19 cellular contexts compared by ENCODE assay signal in the genomic region with DNA sequence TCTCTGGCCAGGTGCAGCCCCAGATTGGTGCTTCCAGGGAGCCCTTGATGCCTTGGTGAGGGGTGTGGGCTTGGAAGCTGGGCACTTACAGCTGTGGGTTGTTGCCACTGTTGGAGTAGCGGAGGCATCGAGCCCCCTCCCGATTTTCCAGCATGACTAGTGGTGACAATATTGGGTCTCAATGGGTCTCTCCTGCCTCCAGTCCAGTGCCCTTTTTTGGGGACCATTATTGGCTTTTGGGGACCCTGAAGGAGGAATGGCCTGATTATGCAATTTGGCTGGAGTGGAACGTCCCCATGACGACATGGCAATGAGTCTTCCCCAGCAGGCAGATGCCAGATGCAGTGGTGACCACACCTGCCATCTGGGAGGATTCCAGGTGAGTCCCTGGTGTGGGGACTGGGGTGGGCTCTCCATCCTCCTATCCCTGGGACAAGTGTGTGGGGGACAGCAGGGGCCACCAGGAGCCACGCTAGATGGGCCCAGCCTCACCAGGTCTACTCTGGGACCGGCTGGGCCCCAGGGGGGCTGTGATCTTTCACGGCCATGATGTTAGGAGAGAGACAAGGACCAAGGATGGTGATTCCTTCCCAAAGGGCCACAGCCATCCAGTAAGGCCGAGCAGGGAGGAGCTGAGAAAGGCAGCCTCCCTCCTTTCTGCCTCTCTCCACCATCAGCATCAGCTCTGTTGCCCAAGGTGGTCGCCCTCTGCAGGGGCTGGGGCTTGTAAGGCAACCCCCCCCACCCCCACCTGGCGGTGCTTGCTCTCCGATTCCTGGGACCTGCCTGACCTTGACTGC.
DNase-seq lines count a peak whose midpoint lies in the region; ATAC-seq and TF ChIP-seq lines count a peak whose summit lies in the region.
"Had no signal": no experiment of that assay in that cellular context is flagged by ENCODE, and none has a peak within 500 bp of the region (broad histone marks: within the 10 kb centered on the region; RNA-seq: fewer than 3 reads in every experiment).

No MANE protein-coding gene starts in this region.

- no peaks in the 10 kb centered on the region for H3K9me2 ChIP-seq in MM.1S (replicated peaks; ENCODE audit: insufficient read depth, low read length)

- H3K36me3 ChIP-seq in MM.1S (replicated peaks; ENCODE audit: insufficient read depth, low read length): no peaks in the 10 kb centered on the region
- H3K36me3 ChIP-seq: HAP-1 had no signal

- no peak overlapping the region for H3K4me2 ChIP-seq in MM.1S (ENCODE audit: low read depth, low read length)
- H3K4me2 ChIP-seq: PC-9 had no signal

- H3K4me1 Mint-ChIP-seq in type B pancreatic cell (ENCODE audit: unreplicated experiment): no peaks in the 10 kb centered on the region
- H3K4me1 Mint-ChIP-seq: T-cell had no signal

- no peaks in the 10 kb centered on the region for H3F3A ChIP-seq in MM.1S (ENCODE audit: insufficient read depth, low read length)

- no peaks in the 10 kb centered on the region for H3K9me3 Mint-ChIP-seq in type B pancreatic cell
- H3K9me3 Mint-ChIP-seq: stimulated activated effector memory CD8-positive, alpha-beta T cell treated with anti-CD3 and anti-CD28 coated beads, Interleukin-12 subunit alpha, Interleukin-12 subunit beta, amount 100 ng/mL, for 72 hours; T-cell had no signal

- H3K4me3 ChIP-seq in MM.1S (ENCODE audit: low read length) (no peak overlapping the region), iPS-18c (ENCODE audit: insufficient read depth, low read depth, low read length) (peak overlapping the region; percentile 31; the same call in 1 of the 2 replicates)
- H3K4me3 ChIP-seq: HAP-1, PC-9, psoas muscle had no signal

- no peak overlapping the region for H3K27ac ChIP-seq in MM.1S (ENCODE audit: low read length)
- H3K27ac ChIP-seq: PC-9, psoas muscle had no signal

- no peaks in the 10 kb centered on the region for H3K4me1 ChIP-seq in MM.1S (ENCODE audit: low read length)
- H3K4me1 ChIP-seq: HAP-1, psoas muscle had no signal

- no peaks in the 10 kb centered on the region for H3K36me3 Mint-ChIP-seq in type B pancreatic cell
- H3K36me3 Mint-ChIP-seq: stimulated activated effector memory CD8-positive, alpha-beta T cell treated with anti-CD3 and anti-CD28 coated beads, Interleukin-12 subunit alpha, Interleukin-12 subunit beta, amount 100 ng/mL, for 72 hours; T-cell had no signal

- TF ChIP-seq CTCF in MM.1S (IDR thresholded peaks at IDR 0.05; ENCODE audit: low read length): no peak
- TF ChIP-seq CTCF in type B pancreatic cell (conservative IDR thresholded peaks at IDR 0.05): no peak

- H4K20me1 ChIP-seq in MM.1S (ENCODE audit: insufficient read depth, low read length): no peaks in the 10 kb centered on the region

- H2AFZ ChIP-seq in MM.1S (ENCODE audit: low read length): no peak overlapping the region
- H2AFZ ChIP-seq: PC-9 had no signal

- no peak for ATAC-seq in GM19395 (IDR thresholded peaks at IDR 0.05; ENCODE audit: unreplicated experiment)
- ATAC-seq: psoas muscle; stimulated activated effector memory CD8-positive, alpha-beta T cell treated with anti-CD3 and anti-CD28 coated beads, Interleukin-12 subunit alpha, Interleukin-12 subunit beta, amount 100 ng/mL, for 72 hours; T-cell had no signal

- peak; percentile 62 for DNase-seq in activated effector memory CD4-positive, alpha-beta T cell treated with anti-CD3 and anti-CD28 coated beads, Interleukin-2, amount 50 U/mL, for 16 hours
- DNase-seq in activated effector memory CD4-positive, alpha-beta T cell treated with Interleukin-2 at 50 U/mL for 16 hours: no peak
- DNase-seq in MM.1S (peak; percentile 6), type B pancreatic cell (ENCODE audit: extremely low spot score, unreplicated experiment) (peak; percentile 78), NCI-H2029 (lab: John Stamatoyannopoulos, UW) (no peak), T1000 (lab: John Stamatoyannopoulos, UW) (no peak)
- DNase-seq: ACHN; activated CD4-positive, CD25-positive, alpha-beta regulatory T cell; activated T-cell treated with anti-CD3 and anti-CD28 coated beads for 4 hours; KBM-7; NCI-H146; NCI-H526 had no signal

- no peak overlapping the region for H3K9ac ChIP-seq in MM.1S (ENCODE audit: low read length)

- H3K27ac Mint-ChIP-seq in type B pancreatic cell: no peak overlapping the region
- H3K27ac Mint-ChIP-seq: stimulated activated effector memory CD8-positive, alpha-beta T cell treated with anti-CD3 and anti-CD28 coated beads, Interleukin-12 subunit alpha, Interleukin-12 subunit beta, amount 100 ng/mL, for 72 hours; T-cell had no signal

- no peaks in the 10 kb centered on the region for H3K9me3 ChIP-seq in MM.1S (replicated peaks; ENCODE audit: insufficient read depth, low read length)
- peaks cover 82% of the 10 kb centered on the region for H3K9me3 ChIP-seq in iPS-18c (ENCODE audit: control insufficient read depth, insufficient read depth, low read length)
- H3K9me3 ChIP-seq: psoas muscle had no signal

- H3K27me3 Mint-ChIP-seq in type B pancreatic cell: no peaks in the 10 kb centered on the region

- no peaks in the 10 kb centered on the region for H3K27me3 ChIP-seq in MM.1S (replicated peaks; ENCODE audit: insufficient read depth, low read length)

- H3K4me3 Mint-ChIP-seq in type B pancreatic cell: no peak overlapping the region
- H3K4me3 Mint-ChIP-seq: stimulated activated effector memory CD8-positive, alpha-beta T cell treated with anti-CD3 and anti-CD28 coated beads, Interleukin-12 subunit alpha, Interleukin-12 subunit beta, amount 100 ng/mL, for 72 hours; T-cell had no signal

- no peaks in the 10 kb centered on the region for H3K79me2 ChIP-seq in MM.1S (ENCODE audit: low read length)

Comparison
In these comparisons a context has a peak if more than half of its experiments do, and no peak if none do; other contexts are left out.
1. DNase-seq: peak in activated effector memory CD4-positive, alpha-beta T cell treated with anti-CD3 and anti-CD28 coated beads, Interleukin-2, amount 50 U/mL, for 16 hours (single experiment), MM.1S (single experiment) and type B pancreatic cell (single experiment); none in activated effector memory CD4-positive, alpha-beta T cell treated with Interleukin-2 at 50 U/mL for 16 hours (single experiment), NCI-H2029 (single experiment) and T1000 (single experiment).